ENCODE assay signal across 1 cellular context in the genomic region with DNA sequence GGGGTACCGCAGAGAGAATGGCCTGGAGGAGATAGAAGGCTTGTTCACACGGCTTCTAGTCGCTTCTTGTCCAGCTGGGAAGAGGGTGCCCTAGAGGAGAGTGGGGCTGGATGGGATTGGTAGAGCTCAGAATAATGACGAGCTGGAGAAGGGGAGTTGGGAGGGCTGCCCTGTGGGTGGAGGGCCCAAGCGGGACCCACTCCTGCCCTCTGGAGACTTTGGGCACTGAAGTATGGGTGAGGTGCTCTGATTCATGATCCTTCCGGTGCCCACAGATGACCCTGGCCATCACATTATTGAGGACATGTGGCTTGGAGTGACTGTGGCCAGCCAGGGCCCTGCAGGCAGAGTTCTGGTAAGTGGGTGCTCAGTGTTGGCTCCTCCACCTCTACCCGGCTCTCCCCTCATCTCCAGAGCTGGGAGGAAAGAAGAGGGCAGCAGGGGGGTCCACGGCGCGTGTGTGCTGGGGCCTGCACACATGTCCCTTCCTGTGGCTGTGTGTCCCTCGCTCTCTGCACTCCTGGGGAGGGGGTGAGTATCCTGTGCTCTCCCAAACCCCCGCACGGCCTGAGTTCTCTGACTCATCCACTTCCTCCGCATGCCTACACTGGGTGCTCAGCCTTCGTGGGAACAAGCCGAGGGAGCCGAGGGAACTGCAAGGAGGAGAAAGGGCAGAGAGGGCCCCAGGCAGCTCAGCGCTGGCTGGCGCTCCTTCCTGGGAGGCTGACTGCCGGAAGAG.
TF ChIP-seq lines count a peak whose summit lies in the region.

No MANE protein-coding gene starts in this region.

TF ChIP-seq in H1, 55 proteins besides CTCF, POLR2A, EP300 and RAD21 (continued from another document):
- TF ChIP-seq, protein P1, sequence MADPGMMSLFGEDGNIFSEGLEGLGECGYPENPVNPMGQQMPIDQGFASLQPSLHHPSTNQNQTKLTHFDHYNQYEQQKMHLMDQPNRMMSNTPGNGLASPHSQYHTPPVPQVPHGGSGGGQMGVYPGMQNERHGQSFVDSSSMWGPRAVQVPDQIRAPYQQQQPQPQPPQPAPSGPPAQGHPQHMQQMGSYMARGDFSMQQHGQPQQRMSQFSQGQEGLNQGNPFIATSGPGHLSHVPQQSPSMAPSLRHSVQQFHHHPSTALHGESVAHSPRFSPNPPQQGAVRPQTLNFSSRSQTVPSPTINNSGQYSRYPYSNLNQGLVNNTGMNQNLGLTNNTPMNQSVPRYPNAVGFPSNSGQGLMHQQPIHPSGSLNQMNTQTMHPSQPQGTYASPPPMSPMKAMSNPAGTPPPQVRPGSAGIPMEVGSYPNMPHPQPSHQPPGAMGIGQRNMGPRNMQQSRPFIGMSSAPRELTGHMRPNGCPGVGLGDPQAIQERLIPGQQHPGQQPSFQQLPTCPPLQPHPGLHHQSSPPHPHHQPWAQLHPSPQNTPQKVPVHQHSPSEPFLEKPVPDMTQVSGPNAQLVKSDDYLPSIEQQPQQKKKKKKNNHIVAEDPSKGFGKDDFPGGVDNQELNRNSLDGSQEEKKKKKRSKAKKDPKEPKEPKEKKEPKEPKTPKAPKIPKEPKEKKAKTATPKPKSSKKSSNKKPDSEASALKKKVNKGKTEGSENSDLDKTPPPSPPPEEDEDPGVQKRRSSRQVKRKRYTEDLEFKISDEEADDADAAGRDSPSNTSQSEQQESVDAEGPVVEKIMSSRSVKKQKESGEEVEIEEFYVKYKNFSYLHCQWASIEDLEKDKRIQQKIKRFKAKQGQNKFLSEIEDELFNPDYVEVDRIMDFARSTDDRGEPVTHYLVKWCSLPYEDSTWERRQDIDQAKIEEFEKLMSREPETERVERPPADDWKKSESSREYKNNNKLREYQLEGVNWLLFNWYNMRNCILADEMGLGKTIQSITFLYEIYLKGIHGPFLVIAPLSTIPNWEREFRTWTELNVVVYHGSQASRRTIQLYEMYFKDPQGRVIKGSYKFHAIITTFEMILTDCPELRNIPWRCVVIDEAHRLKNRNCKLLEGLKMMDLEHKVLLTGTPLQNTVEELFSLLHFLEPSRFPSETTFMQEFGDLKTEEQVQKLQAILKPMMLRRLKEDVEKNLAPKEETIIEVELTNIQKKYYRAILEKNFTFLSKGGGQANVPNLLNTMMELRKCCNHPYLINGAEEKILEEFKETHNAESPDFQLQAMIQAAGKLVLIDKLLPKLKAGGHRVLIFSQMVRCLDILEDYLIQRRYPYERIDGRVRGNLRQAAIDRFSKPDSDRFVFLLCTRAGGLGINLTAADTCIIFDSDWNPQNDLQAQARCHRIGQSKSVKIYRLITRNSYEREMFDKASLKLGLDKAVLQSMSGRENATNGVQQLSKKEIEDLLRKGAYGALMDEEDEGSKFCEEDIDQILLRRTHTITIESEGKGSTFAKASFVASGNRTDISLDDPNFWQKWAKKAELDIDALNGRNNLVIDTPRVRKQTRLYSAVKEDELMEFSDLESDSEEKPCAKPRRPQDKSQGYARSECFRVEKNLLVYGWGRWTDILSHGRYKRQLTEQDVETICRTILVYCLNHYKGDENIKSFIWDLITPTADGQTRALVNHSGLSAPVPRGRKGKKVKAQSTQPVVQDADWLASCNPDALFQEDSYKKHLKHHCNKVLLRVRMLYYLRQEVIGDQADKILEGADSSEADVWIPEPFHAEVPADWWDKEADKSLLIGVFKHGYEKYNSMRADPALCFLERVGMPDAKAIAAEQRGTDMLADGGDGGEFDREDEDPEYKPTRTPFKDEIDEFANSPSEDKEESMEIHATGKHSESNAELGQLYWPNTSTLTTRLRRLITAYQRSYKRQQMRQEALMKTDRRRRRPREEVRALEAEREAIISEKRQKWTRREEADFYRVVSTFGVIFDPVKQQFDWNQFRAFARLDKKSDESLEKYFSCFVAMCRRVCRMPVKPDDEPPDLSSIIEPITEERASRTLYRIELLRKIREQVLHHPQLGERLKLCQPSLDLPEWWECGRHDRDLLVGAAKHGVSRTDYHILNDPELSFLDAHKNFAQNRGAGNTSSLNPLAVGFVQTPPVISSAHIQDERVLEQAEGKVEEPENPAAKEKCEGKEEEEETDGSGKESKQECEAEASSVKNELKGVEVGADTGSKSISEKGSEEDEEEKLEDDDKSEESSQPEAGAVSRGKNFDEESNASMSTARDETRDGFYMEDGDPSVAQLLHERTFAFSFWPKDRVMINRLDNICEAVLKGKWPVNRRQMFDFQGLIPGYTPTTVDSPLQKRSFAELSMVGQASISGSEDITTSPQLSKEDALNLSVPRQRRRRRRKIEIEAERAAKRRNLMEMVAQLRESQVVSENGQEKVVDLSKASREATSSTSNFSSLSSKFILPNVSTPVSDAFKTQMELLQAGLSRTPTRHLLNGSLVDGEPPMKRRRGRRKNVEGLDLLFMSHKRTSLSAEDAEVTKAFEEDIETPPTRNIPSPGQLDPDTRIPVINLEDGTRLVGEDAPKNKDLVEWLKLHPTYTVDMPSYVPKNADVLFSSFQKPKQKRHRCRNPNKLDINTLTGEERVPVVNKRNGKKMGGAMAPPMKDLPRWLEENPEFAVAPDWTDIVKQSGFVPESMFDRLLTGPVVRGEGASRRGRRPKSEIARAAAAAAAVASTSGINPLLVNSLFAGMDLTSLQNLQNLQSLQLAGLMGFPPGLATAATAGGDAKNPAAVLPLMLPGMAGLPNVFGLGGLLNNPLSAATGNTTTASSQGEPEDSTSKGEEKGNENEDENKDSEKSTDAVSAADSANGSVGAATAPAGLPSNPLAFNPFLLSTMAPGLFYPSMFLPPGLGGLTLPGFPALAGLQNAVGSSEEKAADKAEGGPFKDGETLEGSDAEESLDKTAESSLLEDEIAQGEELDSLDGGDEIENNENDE (IDR thresholded peaks at IDR 0.05; ENCODE audit: insufficient replicate concordance, low read length): no peak
- TF ChIP-seq FOSL1 (IDR thresholded peaks at IDR 0.05; ENCODE audit: insufficient read depth, low read depth, low read length): no peak
- no peak for TF ChIP-seq CHD2 (IDR thresholded peaks at IDR 0.05; ENCODE audit: low read length)
- TF ChIP-seq RXRA (IDR thresholded peaks at IDR 0.05; ENCODE audit: insufficient read depth, low read depth, low read length): no peak
- no peak for TF ChIP-seq JUN (IDR thresholded peaks at IDR 0.05; ENCODE audit: low read depth, low read length)
- TF ChIP-seq EGR1 (IDR thresholded peaks at IDR 0.05; ENCODE audit: borderline replicate concordance, low read depth, low read length): no peak
- no peak for TF ChIP-seq RNF2 (IDR thresholded peaks at IDR 0.05; ENCODE audit: borderline replicate concordance, low read depth, low read length, missing control alignments, poor library complexity, severe bottlenecking)
- TF ChIP-seq BRCA1 (IDR thresholded peaks at IDR 0.05; ENCODE audit: low read depth, low read length): no peak
- no peak for TF ChIP-seq RFX5 (IDR thresholded peaks at IDR 0.05; ENCODE audit: borderline replicate concordance, low read depth, low read length)
